In genomic region chr2:170022692-170023091, GRCh38 we compare ENCODE assay signal across 10 cellular contexts.
DNase-seq lines count a peak whose midpoint lies in the region; TF ChIP-seq lines count a peak whose summit lies in the region.
"Had no signal": no experiment of that assay in that cellular context is flagged by ENCODE, and none has a peak within 500 bp of the region (broad histone marks: within the 10 kb centered on the region; RNA-seq: fewer than 3 reads in every experiment).

No MANE protein-coding gene starts in this region.

- H3K4me3 Mint-ChIP-seq in activated CD4-positive, alpha-beta memory T cell treated with anti-CD3 and anti-CD28 coated beads for 36 hours: no peak overlapping the region
- no peak overlapping the region for H3K4me3 Mint-ChIP-seq in T-helper 2 cell treated with Interferon-gamma antibody and Interleukin-4, amounts not matched to agents 5 μg/mL and 100 μg/mL, for 36 hours
- H3K4me3 Mint-ChIP-seq in neural progenitor cell: no peak overlapping the region

- no peaks in the 10 kb centered on the region for H3F3A ChIP-seq in neural progenitor cell (ENCODE audit: low read depth)

- CTCF ChIA-PET in activated CD4-positive, alpha-beta memory T cell treated with anti-CD3 and anti-CD28 coated beads for 36 hours (lab: Charles Lee): no interaction called here

- H3K36me3 ChIP-seq in kidney epithelial cell (ENCODE audit: control insufficient read depth, insufficient read depth, low read length) (no peaks in the 10 kb centered on the region), neural progenitor cell (no peaks in the 10 kb centered on the region)

- no peaks in the 10 kb centered on the region for H3K79me2 ChIP-seq in neural progenitor cell (ENCODE audit: low read depth)

- H3K4me2 ChIP-seq in neural progenitor cell: no peak overlapping the region

- intact Hi-C loops in activated CD4-positive, alpha-beta memory T cell treated with anti-CD3 and anti-CD28 coated beads for 36 hours (cut with micrococcal nuclease): no loop called here

- H3K27me3 Mint-ChIP-seq in activated CD4-positive, alpha-beta memory T cell treated with anti-CD3 and anti-CD28 coated beads for 36 hours: no peaks in the 10 kb centered on the region
- H3K27me3 Mint-ChIP-seq in T-helper 2 cell treated with Interferon-gamma antibody and Interleukin-4, amounts not matched to agents 5 μg/mL and 100 μg/mL, for 36 hours (ENCODE audit: low read depth): no peaks in the 10 kb centered on the region
- H3K27me3 Mint-ChIP-seq in neural progenitor cell (ENCODE audit: insufficient read depth, low read depth): no peaks in the 10 kb centered on the region

- POLR2A ChIA-PET in activated CD4-positive, alpha-beta memory T cell treated with anti-CD3 and anti-CD28 coated beads for 36 hours (lab: Charles Lee): no interaction called here

- peak; percentile 65 for DNase-seq in D341Med (ENCODE audit: low spot score)
- peak; percentile 83 for DNase-seq in M059J (ENCODE audit: low read depth)
- DNase-seq in T1000 (lab: John Stamatoyannopoulos, UW): peak; percentile 12
- DNase-seq in kidney epithelial cell (ENCODE audit: low read depth): peak; percentile 69
- DNase-seq in activated CD4-positive, alpha-beta memory T cell treated with anti-CD3 and anti-CD28 coated beads for 36 hours: no peak
- DNase-seq in T-helper 2 cell treated with Interferon-gamma antibody and Interleukin-4, amounts not matched to agents 5 μg/mL and 100 μg/mL, for 36 hours (ENCODE audit: low spot score): no peak
- DNase-seq in cerebellar cortex (ENCODE audit: low spot score): no peak
- DNase-seq in neural progenitor cell (ENCODE audit: low spot score): no peak

- no peaks in the 10 kb centered on the region for H3K4me1 ChIP-seq in neural progenitor cell

- H3K27me3 ChIP-seq in kidney epithelial cell (ENCODE audit: control insufficient read depth, insufficient read depth, low read length): no peaks in the 10 kb centered on the region
- H3K27me3 ChIP-seq in neural progenitor cell: no peaks in the 10 kb centered on the region

- no peaks in the 10 kb centered on the region for H3K9me3 ChIP-seq in neural progenitor cell (ENCODE audit: low read depth)

- no peaks in the 10 kb centered on the region for H3K4me1 Mint-ChIP-seq in activated CD4-positive, alpha-beta memory T cell treated with anti-CD3 and anti-CD28 coated beads for 36 hours (ENCODE audit: low read depth)
- H3K4me1 Mint-ChIP-seq in T-helper 2 cell treated with Interferon-gamma antibody and Interleukin-4, amounts not matched to agents 5 μg/mL and 100 μg/mL, for 36 hours (ENCODE audit: low read depth): no peaks in the 10 kb centered on the region
- peaks cover 5% of the 10 kb centered on the region for H3K4me1 Mint-ChIP-seq in neural progenitor cell

- H3K27ac ChIP-seq in neural progenitor cell: no peak overlapping the region
- H3K27ac ChIP-seq: VCaP had no signal

- peaks cover 11% of the 10 kb centered on the region for H3K36me3 Mint-ChIP-seq in activated CD4-positive, alpha-beta memory T cell treated with anti-CD3 and anti-CD28 coated beads for 36 hours
- H3K36me3 Mint-ChIP-seq in T-helper 2 cell treated with Interferon-gamma antibody and Interleukin-4, amounts not matched to agents 5 μg/mL and 100 μg/mL, for 36 hours (ENCODE audit: low read depth): no peaks in the 10 kb centered on the region
- H3K36me3 Mint-ChIP-seq in neural progenitor cell: peaks cover 4% of the 10 kb centered on the region

- H3K27ac Mint-ChIP-seq in activated CD4-positive, alpha-beta memory T cell treated with anti-CD3 and anti-CD28 coated beads for 36 hours: no peak overlapping the region
- H3K27ac Mint-ChIP-seq in T-helper 2 cell treated with Interferon-gamma antibody and Interleukin-4, amounts not matched to agents 5 μg/mL and 100 μg/mL, for 36 hours: no peak overlapping the region
- no peak overlapping the region for H3K27ac Mint-ChIP-seq in neural progenitor cell
- H3K27ac Mint-ChIP-seq: activated T-helper 2 cell treated with anti-CD3 and anti-CD28 coated beads, Interferon-gamma antibody, Interleukin-2, Interleukin-4, amounts not matched to agents 10 μg/mL and 5 μg/mL and 100 μg/mL, durations not matched to agents 14 hours and 24 hours and 36 hours had no signal

- H3K4me3 ChIP-seq in kidney epithelial cell (ENCODE audit: low read depth, low read length) (no peak overlapping the region), neural progenitor cell (no peak overlapping the region)

- H2AFZ ChIP-seq in neural progenitor cell (replicated peaks): no peak overlapping the region

- no peak overlapping the region for H3K9ac ChIP-seq in neural progenitor cell

- TF ChIP-seq CTCF in kidney epithelial cell (IDR thresholded peaks at IDR 0.05; ENCODE audit: insufficient read depth, low read length, poor library complexity, severe bottlenecking) (no peak), neural progenitor cell (IDR thresholded peaks at IDR 0.05) (no peak)

- H3K9me3 Mint-ChIP-seq in activated CD4-positive, alpha-beta memory T cell treated with anti-CD3 and anti-CD28 coated beads for 36 hours: no peaks in the 10 kb centered on the region
- H3K9me3 Mint-ChIP-seq in T-helper 2 cell treated with Interferon-gamma antibody and Interleukin-4, amounts not matched to agents 5 μg/mL and 100 μg/mL, for 36 hours: no peaks in the 10 kb centered on the region
- H3K9me3 Mint-ChIP-seq in neural progenitor cell: no peaks in the 10 kb centered on the region
- H3K9me3 Mint-ChIP-seq: activated T-helper 2 cell treated with anti-CD3 and anti-CD28 coated beads, Interferon-gamma antibody, Interleukin-2, Interleukin-4, amounts not matched to agents 10 μg/mL and 5 μg/mL and 100 μg/mL, durations not matched to agents 14 hours and 24 hours and 36 hours had no signal

- no peaks in the 10 kb centered on the region for H4K20me1 ChIP-seq in neural progenitor cell (ENCODE audit: low read depth)

Comparison
In these comparisons a context has a peak if more than half of its experiments do, and no peak if none do; other contexts are left out.
1. DNase-seq: peak in D341Med (single experiment), M059J (single experiment), T1000 (single experiment) and kidney epithelial cell (single experiment); none in activated CD4-positive, alpha-beta memory T cell treated with anti-CD3 and anti-CD28 coated beads for 36 hours (single experiment), T-helper 2 cell treated with Interferon-gamma antibody and Interleukin-4, amounts not matched to agents 5 μg/mL and 100 μg/mL, for 36 hours (single experiment), cerebellar cortex (single experiment) and neural progenitor cell (single experiment).